8 cellular contexts compared by ENCODE assay signal in the genomic region with DNA sequence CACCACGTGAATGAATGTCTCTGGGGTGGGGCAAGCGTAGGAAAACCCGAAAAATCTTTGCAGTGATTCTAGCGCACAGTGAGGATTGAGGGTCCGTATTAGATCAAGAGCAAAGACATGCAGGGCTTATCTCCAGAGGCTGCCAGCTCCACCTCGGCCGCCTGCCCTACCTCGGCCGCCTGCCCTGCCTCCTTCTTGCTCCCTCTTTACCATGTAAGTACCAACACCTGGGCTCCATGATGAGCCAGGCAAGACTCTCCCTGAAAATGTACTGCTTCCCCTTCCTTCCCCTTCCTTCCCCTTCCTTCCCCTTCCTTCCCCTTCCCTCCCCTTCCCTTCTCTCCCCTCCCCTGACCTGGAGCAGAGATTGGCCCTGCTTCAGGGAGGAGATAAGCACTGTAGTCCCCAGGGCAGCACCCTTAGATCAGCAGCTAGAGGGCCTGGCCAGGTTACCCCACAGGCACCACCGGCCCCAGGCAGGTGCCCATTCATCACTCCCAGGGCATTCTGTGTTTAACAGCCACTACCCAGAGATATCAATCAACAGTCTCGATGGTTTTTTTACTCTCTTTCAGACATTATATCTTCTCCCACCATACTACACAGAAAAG. TPM values are rescaled to one million over a fixed set of nuclear protein-coding genes. Genes with fewer than 3 reads are reported as not detected.
DNase-seq lines count a peak whose midpoint lies in the region; ATAC-seq and TF ChIP-seq lines count a peak whose summit lies in the region.

No MANE protein-coding gene starts in this region.

- H3K27me3 Mint-ChIP-seq in CD14-positive monocyte (ENCODE audit: low read depth in 3 of 3) (peaks cover 2% of the 10 kb centered on the region in 3 donors), nephron progenitor cell (ENCODE audit: low read depth, poor library complexity) (no peaks in the 10 kb centered on the region)
- no peaks in the 10 kb centered on the region for H3K27me3 Mint-ChIP-seq in effector memory CD8-positive, alpha-beta T cell

- peaks cover 0 to 4% (median 0%) of the 10 kb centered on the region in 7 donors for H3K9me3 Mint-ChIP-seq in CD14-positive monocyte
- H3K9me3 Mint-ChIP-seq in effector memory CD8-positive, alpha-beta T cell: no peaks in the 10 kb centered on the region
- H3K9me3 Mint-ChIP-seq in nephron progenitor cell: no peaks in the 10 kb centered on the region

- H3K36me3 ChIP-seq in Karpas-422 (ENCODE audit: insufficient read depth, low read length): peaks cover 16% of the 10 kb centered on the region; the same call in 1 of the 2 replicates
- H3K36me3 ChIP-seq in OCI-LY7 (ENCODE audit: insufficient read depth, low read length): peaks cover 72% of the 10 kb centered on the region

- H3K4me2 ChIP-seq in Karpas-422 (ENCODE audit: low read depth, low read length, poor library complexity, severe bottlenecking) (peak overlapping the region; percentile 80), OCI-LY7 (ENCODE audit: low read length) (no peak overlapping the region)

- H3K36me3 Mint-ChIP-seq in CD14-positive monocyte (peaks cover 51 to 58% of the 10 kb centered on the region in 2 donors), nephron progenitor cell (ENCODE audit: low read depth) (peaks cover 60% of the 10 kb centered on the region)
- peaks cover 4% of the 10 kb centered on the region for H3K36me3 Mint-ChIP-seq in effector memory CD8-positive, alpha-beta T cell (ENCODE audit: insufficient read depth)

- peaks cover 25% of the 10 kb centered on the region for H3K79me2 ChIP-seq in Karpas-422 (ENCODE audit: low read length)
- no peaks in the 10 kb centered on the region; the same call in 1 of the 2 replicates for H3K79me2 ChIP-seq in OCI-LY7 (ENCODE audit: insufficient read depth, low read depth, low read length)

- no peak overlapping the region for H2AFZ ChIP-seq in Karpas-422 (ENCODE audit: low read length)
- no peak overlapping the region for H2AFZ ChIP-seq in OCI-LY7 (ENCODE audit: low read length)

- H3K4me3 ChIP-seq in Karpas-422 (ENCODE audit: low read length): peak overlapping the region; percentile 59
- H3K4me3 ChIP-seq in OCI-LY7 (ENCODE audit: low read depth, low read length, poor library complexity, severe bottlenecking): no peak overlapping the region

- peak overlapping the region; percentile 93 for H3K27ac ChIP-seq in Karpas-422 (ENCODE audit: low read length)
- H3K27ac ChIP-seq in OCI-LY7 (ENCODE audit: low read depth, low read length, poor library complexity, severe bottlenecking): no peak overlapping the region

- POLR2A ChIA-PET in GM10248 (lab: Yijun Ruan, JAX): interaction anchor here (0.5 to 1.0 kb wide), 2 partner anchors 32 to 126 kb away, joined by 3 read pairs; no protein-coding TSS in a partner anchor
- POLR2A ChIA-PET in OCI-LY7 (lab: Charles Lee): no interaction called here

- H3K9ac ChIP-seq in Karpas-422 (ENCODE audit: low read length): peak overlapping the region; percentile 54

- H3K4me1 Mint-ChIP-seq in CD14-positive monocyte: peaks cover 46% of the 10 kb centered on the region
- H3K4me1 Mint-ChIP-seq in effector memory CD8-positive, alpha-beta T cell (ENCODE audit: low read depth in 2 of 2): peaks cover 28 to 29% of the 10 kb centered on the region in 2 donors
- H3K4me1 Mint-ChIP-seq in nephron progenitor cell: peaks cover 47% of the 10 kb centered on the region

- CTCF ChIA-PET in GM10248 (lab: Yijun Ruan, JAX): interaction anchor here (0.5 to 2.6 kb wide), 8 partner anchors 8 to 120 kb away, joined by 3 to 8 read pairs (median 5); no protein-coding TSS in a partner anchor
- CTCF ChIA-PET in OCI-LY7 (lab: Charles Lee; ENCODE audit: unreplicated experiment): no interaction called here

- peaks cover 95% of the 10 kb centered on the region for H3K4me1 ChIP-seq in Karpas-422 (ENCODE audit: low read length)
- H3K4me1 ChIP-seq in OCI-LY7 (ENCODE audit: insufficient read depth, low read length, poor library complexity, severe bottlenecking): peaks cover 51% of the 10 kb centered on the region

- no peaks in the 10 kb centered on the region for H3K27me3 ChIP-seq in Karpas-422 (ENCODE audit: low read length)

- H3K9me2 ChIP-seq in Karpas-422 (replicated peaks; ENCODE audit: insufficient read depth, low read length): no peaks in the 10 kb centered on the region
- H3K9me2 ChIP-seq in OCI-LY7 (ENCODE audit: insufficient read depth, low read length): no peaks in the 10 kb centered on the region

- DNase-seq in CD14-positive monocyte (ENCODE audit: low spot score) (no peak), Karpas-422 (no peak), nephron progenitor cell (no peak), foreskin melanocyte (no peak), GM10248 (ENCODE audit: extremely low spot score) (no peak), OCI-LY7 (ENCODE audit: low spot score) (no peak)
- DNase-seq in effector memory CD8-positive, alpha-beta T cell: no peak
- no peak for DNase-seq in activated T-cell treated with anti-CD3 and anti-CD28 coated beads, Interleukin-2, amount 50 U/mL, for 1 hour

- H3K27ac Mint-ChIP-seq in CD14-positive monocyte: peak overlapping the region; percentile 89 to 98 (median 92)
- H3K27ac Mint-ChIP-seq in effector memory CD8-positive, alpha-beta T cell: peak overlapping the region; percentile 44 to 91
- peak overlapping the region; percentile 25 for H3K27ac Mint-ChIP-seq in nephron progenitor cell

- intact Hi-C loops in CD14-positive monocyte (cut with micrococcal nuclease) (loop anchor here in 1 of 2 donors (2.0 to 5.0 kb wide), 3 partner anchors 21 to 75 kb away; no protein-coding TSS in a partner anchor), OCI-LY7 (cut with micrococcal nuclease; ENCODE audit: unreplicated experiment) (no loop called here)

- TF ChIP-seq CTCF in CD14-positive monocyte (IDR thresholded peaks at IDR 0.05): no peak
- TF ChIP-seq CTCF in nephron progenitor cell (IDR thresholded peaks at IDR 0.05): no peak
- no peak for TF ChIP-seq CTCF in GM10248 (IDR thresholded peaks at IDR 0.05; ENCODE audit: control extremely low read depth, extremely low read depth, low read depth, missing control alignments)
- TF ChIP-seq CTCF in OCI-LY7 (conservative IDR thresholded peaks at IDR 0.05; ENCODE audit: low read length): no peak

- H3K4me3 Mint-ChIP-seq in CD14-positive monocyte: peak overlapping the region; percentile 57 to 67
- peak overlapping the region in 1 of 2 donors; percentile 83 for H3K4me3 Mint-ChIP-seq in effector memory CD8-positive, alpha-beta T cell
- no peak overlapping the region for H3K4me3 Mint-ChIP-seq in nephron progenitor cell

- no peaks in the 10 kb centered on the region for H3K9me3 ChIP-seq in Karpas-422 (ENCODE audit: low read length)
- no peaks in the 10 kb centered on the region for H3K9me3 ChIP-seq in OCI-LY7 (ENCODE audit: low read length)

- no peak for ATAC-seq in effector memory CD8-positive, alpha-beta T cell (replicated peaks)

- no TSS peak for BruUV-seq in OCI-LY7 (replicated peaks; lab: Mats Ljungman, UMichigan)

- H4K20me1 ChIP-seq in Karpas-422 (ENCODE audit: insufficient read depth, low read depth, low read length): no peaks in the 10 kb centered on the region
- H4K20me1 ChIP-seq in OCI-LY7 (ENCODE audit: insufficient read depth, low read length): no peaks in the 10 kb centered on the region

RNA-seq across cellular contexts. Expression of gene ADORA2A, which starts 25.5 kb away (rescaled TPM):
- polyA plus RNA-seq in CD14-positive monocyte: 1 to 10 TPM; 5.8 to 6.5 TPM
- total RNA-seq in Karpas-422 (2014; rRNA removed; shearing (Covaris generic); ENCODE audit: low replicate concordance): 65.9 and 86.7 TPM in 2 replicates
- 31.2 and 35.7 TPM in 2 replicates for total RNA-seq in OCI-LY7 (2014; rRNA removed; shearing (Covaris generic))
- total RNA-seq in OCI-LY7 (2022): 29.5 and 35.0 TPM in 2 replicates

Comparison
In these comparisons a context has a peak if more than half of its experiments do, and no peak if none do; other contexts are left out.
1. H3K27ac Mint-ChIP-seq: peak in every context shown above with its lines; median percentile 92 in CD14-positive monocyte; 68 in effector memory CD8-positive, alpha-beta T cell; 25 in nephron progenitor cell.